2 cellular contexts compared by ENCODE assay signal in the genomic region with DNA sequence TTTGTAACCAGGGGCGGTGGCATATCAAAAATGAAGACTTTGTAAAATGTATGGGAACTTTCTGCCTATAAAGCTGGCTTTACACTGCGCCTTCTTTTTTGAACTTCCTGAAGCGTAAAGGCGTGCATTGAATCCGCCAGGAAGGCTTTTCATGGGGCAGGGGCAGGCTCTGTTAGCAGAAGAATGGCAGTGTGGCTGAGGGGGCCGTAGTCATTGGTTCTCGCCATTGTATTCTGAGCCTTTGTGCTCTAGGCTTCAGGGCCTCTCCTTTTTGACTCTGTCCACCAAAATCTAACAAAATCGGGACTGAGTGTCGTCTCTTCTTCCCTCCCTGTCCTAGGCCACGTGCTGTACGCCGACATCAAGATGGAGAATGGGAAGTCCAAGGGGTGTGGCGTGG.
TF ChIP-seq lines count a peak whose summit lies in the region.

No MANE protein-coding gene starts in this region.

TF ChIP-seq in liver, 16 proteins besides CTCF, POLR2A, EP300 and RAD21:
- no peak for TF ChIP-seq GABPA (IDR thresholded peaks at IDR 0.05 in 1 of 2, conservative IDR thresholded peaks at IDR 0.05 in 1 of 2)
- no peak for TF ChIP-seq EGR1 (IDR thresholded peaks at IDR 0.05; ENCODE audit: low read depth in 2 of 2)
- no peak for TF ChIP-seq HNF4A (conservative IDR thresholded peaks at IDR 0.05)
- no peak for TF ChIP-seq HNF4G (IDR thresholded peaks at IDR 0.05)
- TF ChIP-seq FOXA2 (IDR thresholded peaks at IDR 0.05) = no peak
- TF ChIP-seq REST (IDR thresholded peaks at IDR 0.05) = no peak
- TF ChIP-seq NR2F2 (IDR thresholded peaks at IDR 0.05) = no peak
- no peak for TF ChIP-seq TAF1 (conservative IDR thresholded peaks at IDR 0.05)
- no peak for TF ChIP-seq FOXA1 (IDR thresholded peaks at IDR 0.05)
- TF ChIP-seq YY1 (IDR thresholded peaks at IDR 0.05) = no peak
- TF ChIP-seq SP1 (IDR thresholded peaks at IDR 0.05) = no peak

TF ChIP-seq in HepG2, 621 proteins besides CTCF, POLR2A, EP300 and RAD21:
- TF ChIP-seq HMG20A (CRISPR knock-in tag; IDR thresholded peaks at IDR 0.05; ENCODE audit: borderline replicate concordance) = no peak
- TF ChIP-seq THAP11 (CRISPR knock-in tag; IDR thresholded peaks at IDR 0.05) = no peak
- TF ChIP-seq, protein P1, sequence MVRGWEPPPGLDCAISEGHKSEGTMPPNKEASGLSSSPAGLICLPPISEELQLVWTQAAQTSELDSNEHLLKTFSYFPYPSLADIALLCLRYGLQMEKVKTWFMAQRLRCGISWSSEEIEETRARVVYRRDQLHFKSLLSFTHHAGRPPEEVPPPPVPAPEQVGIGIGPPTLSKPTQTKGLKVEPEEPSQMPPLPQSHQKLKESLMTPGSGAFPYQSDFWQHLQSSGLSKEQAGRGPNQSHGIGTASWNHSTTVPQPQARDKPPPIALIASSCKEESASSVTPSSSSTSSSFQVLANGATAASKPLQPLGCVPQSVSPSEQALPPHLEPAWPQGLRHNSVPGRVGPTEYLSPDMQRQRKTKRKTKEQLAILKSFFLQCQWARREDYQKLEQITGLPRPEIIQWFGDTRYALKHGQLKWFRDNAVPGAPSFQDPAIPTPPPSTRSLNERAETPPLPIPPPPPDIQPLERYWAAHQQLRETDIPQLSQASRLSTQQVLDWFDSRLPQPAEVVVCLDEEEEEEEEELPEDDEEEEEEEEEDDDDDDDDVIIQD (CRISPR knock-in tag; IDR thresholded peaks at IDR 0.05; ENCODE audit: low read depth) = no peak
- no peak for TF ChIP-seq ZNF407 (CRISPR knock-in tag; IDR thresholded peaks at IDR 0.05; ENCODE audit: not compliant biosample characterization)
- no peak for TF ChIP-seq PAF1 (CRISPR knock-in tag; IDR thresholded peaks at IDR 0.05)
- no peak for TF ChIP-seq MYPOP (CRISPR knock-in tag; IDR thresholded peaks at IDR 0.05)
- TF ChIP-seq LCORL (IDR thresholded peaks at IDR 0.05) = no peak
- TF ChIP-seq LCORL (CRISPR knock-in tag; IDR thresholded peaks at IDR 0.05) = no peak
- TF ChIP-seq ZNF644 (CRISPR knock-in tag; IDR thresholded peaks at IDR 0.05; ENCODE audit: low read depth) = no peak
- TF ChIP-seq TCF7L2 (IDR thresholded peaks at IDR 0.05; ENCODE audit: low read depth, low read length) = no peak
- no peak for TF ChIP-seq ZNF101 (CRISPR knock-in tag; IDR thresholded peaks at IDR 0.05; ENCODE audit: borderline replicate concordance, low read depth)
- no peak for TF ChIP-seq FOSL2 (CRISPR knock-in tag; IDR thresholded peaks at IDR 0.05)
- no peak for TF ChIP-seq ZEB1 (IDR thresholded peaks at IDR 0.05; ENCODE audit: insufficient replicate concordance, low read depth)
- no peak for TF ChIP-seq HNRNPK (IDR thresholded peaks at IDR 0.05; ENCODE audit: low read depth, low read length, poor library complexity, severe bottlenecking)
- TF ChIP-seq KLF15 (CRISPR knock-in tag; IDR thresholded peaks at IDR 0.05; ENCODE audit: borderline replicate concordance) = no peak
TF ChIP-seq in HepG2: peak in this region for 0.
